In genomic region chr15:95709959-95710695, GRCh38 we compare ENCODE assay signal across 27 cellular contexts.
"Had no signal": no experiment of that assay in that cellular context is flagged by ENCODE, and none has a peak within 500 bp of the region (broad histone marks: within the 10 kb centered on the region; RNA-seq: fewer than 3 reads in every experiment).

No MANE protein-coding gene starts in this region.

- DNase-seq: activated CD4-positive, alpha-beta T cell treated with anti-CD3 and anti-CD28 coated beads for 48 hours; activated CD4-positive, alpha-beta T cell treated with anti-CD3 and anti-CD28 coated beads, Interleukin-2, amount 50 U/mL, for 4 hours; activated CD4-positive, CD25-positive, alpha-beta regulatory T cell treated with anti-CD3 and anti-CD28 coated beads, Interleukin-2, amount 50 U/mL, for 72 hours; activated CD8-positive, alpha-beta T cell treated with anti-CD3 and anti-CD28 coated beads, Interleukin-2, amount 10 ng/mL, durations not matched to agents 7 days and 5 days; activated effector memory CD4-positive, alpha-beta T cell treated with anti-CD3 and anti-CD28 coated beads, Interleukin-2, amount 50 U/mL, for 16 hours; activated naive CD4-positive, alpha-beta T cell treated with anti-CD3 and anti-CD28 coated beads for 36 hours; activated naive CD8-positive, alpha-beta T cell treated with anti-CD3 and anti-CD28 coated beads for 36 hours; activated T-cell treated with anti-CD3 and anti-CD28 coated beads, Interleukin-2, amount 50 U/mL, for 24 hours; brain microvascular endothelial cell; Karpas-422; NCI-H1105 treated with DMSO at 0.1 percent for 48 hours; NCI-H1436 treated with DMSO at 0.1 percent for 48 hours; NCI-H187; NCI-H2081; NCI-H510A treated with DMSO at 0.1 percent for 48 hours; NCI-H69; NK-92 treated with Interleukin-12 subunit alpha and Interleukin-12 subunit beta, amount 100 ng/mL, for 24 hours; PC-3; SHP77; SW 1271; T-helper 9 cell had no signal

- H3K36me3 ChIP-seq: brain microvascular endothelial cell, cardiac muscle cell, SJSA1 had no signal

- H3K27ac Mint-ChIP-seq: activated CD8-positive, alpha-beta T cell treated with anti-CD3 and anti-CD28 coated beads, Interleukin-2, amount 10 ng/mL, durations not matched to agents 7 days and 5 days; activated naive CD4-positive, alpha-beta T cell treated with anti-CD3 and anti-CD28 coated beads for 36 hours; activated naive CD8-positive, alpha-beta T cell treated with anti-CD3 and anti-CD28 coated beads for 36 hours; activated T-cell treated with anti-CD3 and anti-CD28 coated beads, Interleukin-2, amount 50 U/mL, for 24 hours; T-helper 1 cell treated with Interleukin-12 subunit alpha and Interleukin-12 subunit beta and Interleukin-4 antibody, amounts not matched to agents 30 μg/mL and 1 μg/mL, for 36 hours; WTC11 had no signal

- H3K27me3 Mint-ChIP-seq: activated T-cell treated with anti-CD3 and anti-CD28 coated beads, Interleukin-2, amount 50 U/mL, for 24 hours had no signal

- H3K4me1 Mint-ChIP-seq: activated naive CD8-positive, alpha-beta T cell treated with anti-CD3 and anti-CD28 coated beads for 36 hours; WTC11 had no signal

- H3K9me3 ChIP-seq: SJSA1 had no signal

- H3K36me3 Mint-ChIP-seq: activated naive CD8-positive, alpha-beta T cell treated with anti-CD3 and anti-CD28 coated beads for 36 hours; WTC11 had no signal

- H3K4me3 Mint-ChIP-seq: activated CD8-positive, alpha-beta T cell treated with anti-CD3 and anti-CD28 coated beads, Interleukin-2, amount 10 ng/mL, durations not matched to agents 7 days and 5 days; activated naive CD4-positive, alpha-beta T cell treated with anti-CD3 and anti-CD28 coated beads for 36 hours; activated naive CD8-positive, alpha-beta T cell treated with anti-CD3 and anti-CD28 coated beads for 36 hours; activated T-cell treated with anti-CD3 and anti-CD28 coated beads, Interleukin-2, amount 50 U/mL, for 24 hours; T-helper 1 cell treated with Interleukin-12 subunit alpha and Interleukin-12 subunit beta and Interleukin-4 antibody, amounts not matched to agents 30 μg/mL and 1 μg/mL, for 36 hours; WTC11 had no signal

- FAIRE-seq: RCC 7860, TTC549 had no signal

- H3K4me3 ChIP-seq: cardiac muscle cell, SJSA1 had no signal

- H3K27me3 ChIP-seq: brain microvascular endothelial cell, cardiac muscle cell, SJSA1 had no signal

- H3K27ac ChIP-seq: brain microvascular endothelial cell, cardiac muscle cell, SJSA1 had no signal

- H3K4me1 ChIP-seq: SJSA1 had no signal

- H3K9me3 Mint-ChIP-seq: activated naive CD4-positive, alpha-beta T cell treated with anti-CD3 and anti-CD28 coated beads for 36 hours; activated naive CD8-positive, alpha-beta T cell treated with anti-CD3 and anti-CD28 coated beads for 36 hours; activated T-cell treated with anti-CD3 and anti-CD28 coated beads, Interleukin-2, amount 50 U/mL, for 24 hours had no signal
